In the genomic region with DNA sequence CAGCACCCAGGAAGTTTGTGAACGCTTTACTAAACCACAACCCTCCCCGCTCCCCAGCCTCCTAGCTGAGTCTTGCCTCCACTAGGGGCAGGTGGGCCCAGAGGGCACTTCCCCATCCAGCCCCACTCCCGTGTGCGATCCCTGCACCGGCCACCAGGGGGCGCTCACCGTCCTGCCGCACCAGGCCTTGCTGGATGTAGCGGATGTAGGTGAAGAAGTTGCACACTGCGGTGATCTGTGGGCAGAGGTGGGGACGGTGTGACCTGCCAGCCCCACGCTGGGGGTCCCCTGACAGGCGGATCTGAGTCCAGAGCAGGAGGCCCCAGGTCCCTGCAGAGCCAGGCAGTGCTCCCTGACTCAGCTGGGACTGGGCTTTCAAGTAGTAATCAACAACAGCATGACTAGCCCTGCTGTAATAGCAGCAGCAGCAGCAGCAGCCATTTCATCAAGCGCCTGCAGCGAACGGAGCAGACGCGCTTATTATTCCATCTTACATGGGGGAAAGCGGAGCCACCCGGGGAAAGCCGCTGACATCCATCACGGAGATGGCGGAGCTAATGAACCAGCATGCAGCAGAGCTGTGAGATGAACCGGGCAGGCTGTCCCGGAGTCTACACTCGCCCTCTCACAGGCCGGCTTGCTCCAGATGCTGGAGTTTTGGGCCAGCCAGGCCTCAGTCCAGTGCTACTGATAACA, we compare ENCODE assay signal across 1 cellular context.
A peak's percentile ranks its signal among the peaks of the same experiment; 100 is the strongest.
TF ChIP-seq lines count a peak whose summit lies in the region.

No MANE protein-coding gene starts in this region.

TF ChIP-seq in K562, 482 proteins besides CTCF, POLR2A, EP300 and RAD21 (continued from another document and continues in another):
- TF ChIP-seq, protein P1, sequence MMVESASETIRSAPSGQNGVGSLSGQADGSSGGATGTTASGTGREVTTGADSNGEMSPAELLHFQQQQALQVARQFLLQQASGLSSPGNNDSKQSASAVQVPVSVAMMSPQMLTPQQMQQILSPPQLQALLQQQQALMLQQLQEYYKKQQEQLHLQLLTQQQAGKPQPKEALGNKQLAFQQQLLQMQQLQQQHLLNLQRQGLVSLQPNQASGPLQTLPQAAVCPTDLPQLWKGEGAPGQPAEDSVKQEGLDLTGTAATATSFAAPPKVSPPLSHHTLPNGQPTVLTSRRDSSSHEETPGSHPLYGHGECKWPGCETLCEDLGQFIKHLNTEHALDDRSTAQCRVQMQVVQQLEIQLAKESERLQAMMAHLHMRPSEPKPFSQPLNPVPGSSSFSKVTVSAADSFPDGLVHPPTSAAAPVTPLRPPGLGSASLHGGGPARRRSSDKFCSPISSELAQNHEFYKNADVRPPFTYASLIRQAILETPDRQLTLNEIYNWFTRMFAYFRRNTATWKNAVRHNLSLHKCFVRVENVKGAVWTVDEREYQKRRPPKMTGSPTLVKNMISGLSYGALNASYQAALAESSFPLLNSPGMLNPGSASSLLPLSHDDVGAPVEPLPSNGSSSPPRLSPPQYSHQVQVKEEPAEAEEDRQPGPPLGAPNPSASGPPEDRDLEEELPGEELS (CRISPR knock-in tag; IDR thresholded peaks at IDR 0.05; ENCODE audit: borderline replicate concordance) = no peak
- no peak for TF ChIP-seq ZFP1 (CRISPR knock-in tag; IDR thresholded peaks at IDR 0.05)
- TF ChIP-seq CREBBP (IDR thresholded peaks at IDR 0.05; ENCODE audit: low read depth, low read length) = no peak
- no peak for TF ChIP-seq ZNF695 (CRISPR knock-in tag; IDR thresholded peaks at IDR 0.05)
- TF ChIP-seq PHF21A (IDR thresholded peaks at IDR 0.05; ENCODE audit: borderline replicate concordance, low read depth) = 0 out of 2 replicates have a peak, but pooled peaks have one; percentile 27
- TF ChIP-seq CBX3 (IDR thresholded peaks at IDR 0.05; ENCODE audit: borderline replicate concordance in 1 of 2, low read length in 2 of 2) = peak in 1 of 2 experiments; percentile 18; a peak in 1 of 3 replicates
- 0 out of 2 replicates have a peak, but pooled peaks have one; percentile 43 for TF ChIP-seq MYNN (IDR thresholded peaks at IDR 0.05)
- TF ChIP-seq MYNN (CRISPR knock-in tag; IDR thresholded peaks at IDR 0.05) = no peak
- TF ChIP-seq SAFB2 (IDR thresholded peaks at IDR 0.05; ENCODE audit: borderline replicate concordance, low read depth, low read length, severe bottlenecking) = no peak
- TF ChIP-seq, protein P2, sequence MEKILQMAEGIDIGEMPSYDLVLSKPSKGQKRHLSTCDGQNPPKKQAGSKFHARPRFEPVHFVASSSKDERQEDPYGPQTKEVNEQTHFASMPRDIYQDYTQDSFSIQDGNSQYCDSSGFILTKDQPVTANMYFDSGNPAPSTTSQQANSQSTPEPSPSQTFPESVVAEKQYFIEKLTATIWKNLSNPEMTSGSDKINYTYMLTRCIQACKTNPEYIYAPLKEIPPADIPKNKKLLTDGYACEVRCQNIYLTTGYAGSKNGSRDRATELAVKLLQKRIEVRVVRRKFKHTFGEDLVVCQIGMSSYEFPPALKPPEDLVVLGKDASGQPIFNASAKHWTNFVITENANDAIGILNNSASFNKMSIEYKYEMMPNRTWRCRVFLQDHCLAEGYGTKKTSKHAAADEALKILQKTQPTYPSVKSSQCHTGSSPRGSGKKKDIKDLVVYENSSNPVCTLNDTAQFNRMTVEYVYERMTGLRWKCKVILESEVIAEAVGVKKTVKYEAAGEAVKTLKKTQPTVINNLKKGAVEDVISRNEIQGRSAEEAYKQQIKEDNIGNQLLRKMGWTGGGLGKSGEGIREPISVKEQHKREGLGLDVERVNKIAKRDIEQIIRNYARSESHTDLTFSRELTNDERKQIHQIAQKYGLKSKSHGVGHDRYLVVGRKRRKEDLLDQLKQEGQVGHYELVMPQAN (IDR thresholded peaks at IDR 0.05; ENCODE audit: borderline replicate concordance) = no peak
- TF ChIP-seq MYC (IDR thresholded peaks at IDR 0.05; ENCODE audit: low read depth, low read length) = peak; percentile 45; the same call in 1 of the 2 replicates
- no peak for TF ChIP-seq MYC (CRISPR knock-in tag; IDR thresholded peaks at IDR 0.05; ENCODE audit: borderline replicate concordance, low read depth)
- peak; percentile 20; the same call in 1 of the 2 replicates for TF ChIP-seq SOX6 (IDR thresholded peaks at IDR 0.05)
- TF ChIP-seq ESRRB (CRISPR knock-in tag; IDR thresholded peaks at IDR 0.05; ENCODE audit: borderline replicate concordance) = no peak
- TF ChIP-seq TEAD1 (CRISPR knock-in tag; IDR thresholded peaks at IDR 0.05) = no peak
- no peak for TF ChIP-seq C11orf30 (IDR thresholded peaks at IDR 0.05; ENCODE audit: low read depth)
- TF ChIP-seq, protein P3, sequence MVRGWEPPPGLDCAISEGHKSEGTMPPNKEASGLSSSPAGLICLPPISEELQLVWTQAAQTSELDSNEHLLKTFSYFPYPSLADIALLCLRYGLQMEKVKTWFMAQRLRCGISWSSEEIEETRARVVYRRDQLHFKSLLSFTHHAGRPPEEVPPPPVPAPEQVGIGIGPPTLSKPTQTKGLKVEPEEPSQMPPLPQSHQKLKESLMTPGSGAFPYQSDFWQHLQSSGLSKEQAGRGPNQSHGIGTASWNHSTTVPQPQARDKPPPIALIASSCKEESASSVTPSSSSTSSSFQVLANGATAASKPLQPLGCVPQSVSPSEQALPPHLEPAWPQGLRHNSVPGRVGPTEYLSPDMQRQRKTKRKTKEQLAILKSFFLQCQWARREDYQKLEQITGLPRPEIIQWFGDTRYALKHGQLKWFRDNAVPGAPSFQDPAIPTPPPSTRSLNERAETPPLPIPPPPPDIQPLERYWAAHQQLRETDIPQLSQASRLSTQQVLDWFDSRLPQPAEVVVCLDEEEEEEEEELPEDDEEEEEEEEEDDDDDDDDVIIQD (CRISPR knock-in tag; IDR thresholded peaks at IDR 0.05) = no peak
- TF ChIP-seq, protein P4, sequence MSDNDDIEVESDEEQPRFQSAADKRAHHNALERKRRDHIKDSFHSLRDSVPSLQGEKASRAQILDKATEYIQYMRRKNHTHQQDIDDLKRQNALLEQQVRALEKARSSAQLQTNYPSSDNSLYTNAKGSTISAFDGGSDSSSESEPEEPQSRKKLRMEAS (CRISPR knock-in tag; IDR thresholded peaks at IDR 0.05) = peak; percentile 65
- TF ChIP-seq DIDO1 (tag; IDR thresholded peaks at IDR 0.05; ENCODE audit: low read depth) = no peak
- TF ChIP-seq COPS2 (conservative IDR thresholded peaks at IDR 0.05) = no peak
- no peak for TF ChIP-seq ZNF41 (CRISPR knock-in tag; conservative IDR thresholded peaks at IDR 0.05)
- TF ChIP-seq, protein P5, sequence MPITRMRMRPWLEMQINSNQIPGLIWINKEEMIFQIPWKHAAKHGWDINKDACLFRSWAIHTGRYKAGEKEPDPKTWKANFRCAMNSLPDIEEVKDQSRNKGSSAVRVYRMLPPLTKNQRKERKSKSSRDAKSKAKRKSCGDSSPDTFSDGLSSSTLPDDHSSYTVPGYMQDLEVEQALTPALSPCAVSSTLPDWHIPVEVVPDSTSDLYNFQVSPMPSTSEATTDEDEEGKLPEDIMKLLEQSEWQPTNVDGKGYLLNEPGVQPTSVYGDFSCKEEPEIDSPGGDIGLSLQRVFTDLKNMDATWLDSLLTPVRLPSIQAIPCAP (CRISPR knock-in tag; IDR thresholded peaks at IDR 0.05; ENCODE audit: borderline replicate concordance) = no peak
- TF ChIP-seq ZNF583 (CRISPR knock-in tag; IDR thresholded peaks at IDR 0.05) = no peak
- TF ChIP-seq ZFP30 (CRISPR knock-in tag; IDR thresholded peaks at IDR 0.05; ENCODE audit: borderline replicate concordance) = no peak
- TF ChIP-seq, protein P6, sequence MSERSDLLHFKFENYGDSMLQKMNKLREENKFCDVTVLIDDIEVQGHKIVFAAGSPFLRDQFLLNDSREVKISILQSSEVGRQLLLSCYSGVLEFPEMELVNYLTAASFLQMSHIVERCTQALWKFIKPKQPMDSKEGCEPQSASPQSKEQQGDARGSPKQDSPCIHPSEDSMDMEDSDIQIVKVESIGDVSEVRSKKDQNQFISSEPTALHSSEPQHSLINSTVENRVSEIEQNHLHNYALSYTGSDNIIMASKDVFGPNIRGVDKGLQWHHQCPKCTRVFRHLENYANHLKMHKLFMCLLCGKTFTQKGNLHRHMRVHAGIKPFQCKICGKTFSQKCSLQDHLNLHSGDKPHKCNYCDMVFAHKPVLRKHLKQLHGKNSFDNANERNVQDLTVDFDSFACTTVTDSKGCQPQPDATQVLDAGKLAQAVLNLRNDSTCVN (CRISPR knock-in tag; IDR thresholded peaks at IDR 0.05) = no peak
- TF ChIP-seq HMGN3 (IDR thresholded peaks at IDR 0.05; ENCODE audit: borderline replicate concordance, extremely low read depth, insufficient read length, low read depth, low read length) = peak; percentile 67
- TF ChIP-seq LCOR (CRISPR knock-in tag; IDR thresholded peaks at IDR 0.05) = no peak
- no peak for TF ChIP-seq ZNF76 (CRISPR knock-in tag; IDR thresholded peaks at IDR 0.05; ENCODE audit: borderline replicate concordance)
- TF ChIP-seq, protein P7, sequence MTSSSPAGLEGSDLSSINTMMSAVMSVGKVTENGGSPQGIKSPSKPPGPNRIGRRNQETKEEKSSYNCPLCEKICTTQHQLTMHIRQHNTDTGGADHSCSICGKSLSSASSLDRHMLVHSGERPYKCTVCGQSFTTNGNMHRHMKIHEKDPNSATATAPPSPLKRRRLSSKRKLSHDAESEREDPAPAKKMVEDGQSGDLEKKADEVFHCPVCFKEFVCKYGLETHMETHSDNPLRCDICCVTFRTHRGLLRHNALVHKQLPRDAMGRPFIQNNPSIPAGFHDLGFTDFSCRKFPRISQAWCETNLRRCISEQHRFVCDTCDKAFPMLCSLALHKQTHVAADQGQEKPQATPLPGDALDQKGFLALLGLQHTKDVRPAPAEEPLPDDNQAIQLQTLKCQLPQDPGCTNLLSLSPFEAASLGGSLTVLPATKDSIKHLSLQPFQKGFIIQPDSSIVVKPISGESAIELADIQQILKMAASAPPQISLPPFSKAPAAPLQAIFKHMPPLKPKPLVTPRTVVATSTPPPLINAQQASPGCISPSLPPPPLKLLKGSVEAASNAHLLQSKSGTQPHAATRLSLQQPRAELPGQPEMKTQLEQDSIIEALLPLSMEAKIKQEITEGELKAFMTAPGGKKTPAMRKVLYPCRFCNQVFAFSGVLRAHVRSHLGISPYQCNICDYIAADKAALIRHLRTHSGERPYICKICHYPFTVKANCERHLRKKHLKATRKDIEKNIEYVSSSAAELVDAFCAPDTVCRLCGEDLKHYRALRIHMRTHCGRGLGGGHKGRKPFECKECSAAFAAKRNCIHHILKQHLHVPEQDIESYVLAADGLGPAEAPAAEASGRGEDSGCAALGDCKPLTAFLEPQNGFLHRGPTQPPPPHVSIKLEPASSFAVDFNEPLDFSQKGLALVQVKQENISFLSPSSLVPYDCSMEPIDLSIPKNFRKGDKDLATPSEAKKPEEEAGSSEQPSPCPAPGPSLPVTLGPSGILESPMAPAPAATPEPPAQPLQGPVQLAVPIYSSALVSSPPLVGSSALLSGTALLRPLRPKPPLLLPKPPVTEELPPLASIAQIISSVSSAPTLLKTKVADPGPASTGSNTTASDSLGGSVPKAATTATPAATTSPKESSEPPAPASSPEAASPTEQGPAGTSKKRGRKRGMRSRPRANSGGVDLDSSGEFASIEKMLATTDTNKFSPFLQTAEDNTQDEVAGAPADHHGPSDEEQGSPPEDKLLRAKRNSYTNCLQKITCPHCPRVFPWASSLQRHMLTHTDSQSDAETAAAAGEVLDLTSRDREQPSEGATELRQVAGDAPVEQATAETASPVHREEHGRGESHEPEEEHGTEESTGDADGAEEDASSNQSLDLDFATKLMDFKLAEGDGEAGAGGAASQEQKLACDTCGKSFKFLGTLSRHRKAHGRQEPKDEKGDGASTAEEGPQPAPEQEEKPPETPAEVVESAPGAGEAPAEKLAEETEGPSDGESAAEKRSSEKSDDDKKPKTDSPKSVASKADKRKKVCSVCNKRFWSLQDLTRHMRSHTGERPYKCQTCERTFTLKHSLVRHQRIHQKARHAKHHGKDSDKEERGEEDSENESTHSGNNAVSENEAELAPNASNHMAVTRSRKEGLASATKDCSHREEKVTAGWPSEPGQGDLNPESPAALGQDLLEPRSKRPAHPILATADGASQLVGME (CRISPR knock-in tag; IDR thresholded peaks at IDR 0.05) = no peak
- TF ChIP-seq, protein P8, sequence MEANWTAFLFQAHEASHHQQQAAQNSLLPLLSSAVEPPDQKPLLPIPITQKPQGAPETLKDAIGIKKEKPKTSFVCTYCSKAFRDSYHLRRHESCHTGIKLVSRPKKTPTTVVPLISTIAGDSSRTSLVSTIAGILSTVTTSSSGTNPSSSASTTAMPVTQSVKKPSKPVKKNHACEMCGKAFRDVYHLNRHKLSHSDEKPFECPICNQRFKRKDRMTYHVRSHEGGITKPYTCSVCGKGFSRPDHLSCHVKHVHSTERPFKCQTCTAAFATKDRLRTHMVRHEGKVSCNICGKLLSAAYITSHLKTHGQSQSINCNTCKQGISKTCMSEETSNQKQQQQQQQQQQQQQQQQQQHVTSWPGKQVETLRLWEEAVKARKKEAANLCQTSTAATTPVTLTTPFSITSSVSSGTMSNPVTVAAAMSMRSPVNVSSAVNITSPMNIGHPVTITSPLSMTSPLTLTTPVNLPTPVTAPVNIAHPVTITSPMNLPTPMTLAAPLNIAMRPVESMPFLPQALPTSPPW (CRISPR knock-in tag; IDR thresholded peaks at IDR 0.05) = peak; percentile 40
- no peak for TF ChIP-seq ZNF444 (CRISPR knock-in tag; IDR thresholded peaks at IDR 0.05)
- TF ChIP-seq GTF2A2 (tag; IDR thresholded peaks at IDR 0.05) = no peak
- TF ChIP-seq, protein P9, sequence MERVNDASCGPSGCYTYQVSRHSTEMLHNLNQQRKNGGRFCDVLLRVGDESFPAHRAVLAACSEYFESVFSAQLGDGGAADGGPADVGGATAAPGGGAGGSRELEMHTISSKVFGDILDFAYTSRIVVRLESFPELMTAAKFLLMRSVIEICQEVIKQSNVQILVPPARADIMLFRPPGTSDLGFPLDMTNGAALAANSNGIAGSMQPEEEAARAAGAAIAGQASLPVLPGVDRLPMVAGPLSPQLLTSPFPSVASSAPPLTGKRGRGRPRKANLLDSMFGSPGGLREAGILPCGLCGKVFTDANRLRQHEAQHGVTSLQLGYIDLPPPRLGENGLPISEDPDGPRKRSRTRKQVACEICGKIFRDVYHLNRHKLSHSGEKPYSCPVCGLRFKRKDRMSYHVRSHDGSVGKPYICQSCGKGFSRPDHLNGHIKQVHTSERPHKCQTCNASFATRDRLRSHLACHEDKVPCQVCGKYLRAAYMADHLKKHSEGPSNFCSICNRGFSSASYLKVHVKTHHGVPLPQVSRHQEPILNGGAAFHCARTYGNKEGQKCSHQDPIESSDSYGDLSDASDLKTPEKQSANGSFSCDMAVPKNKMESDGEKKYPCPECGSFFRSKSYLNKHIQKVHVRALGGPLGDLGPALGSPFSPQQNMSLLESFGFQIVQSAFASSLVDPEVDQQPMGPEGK (CRISPR knock-in tag; IDR thresholded peaks at IDR 0.05; ENCODE audit: borderline replicate concordance) = no peak
- no peak for TF ChIP-seq CAMTA2 (CRISPR knock-in tag; conservative IDR thresholded peaks at IDR 0.05)
- TF ChIP-seq FOXJ3 (CRISPR knock-in tag; IDR thresholded peaks at IDR 0.05) = no peak
- TF ChIP-seq RBM14 (IDR thresholded peaks at IDR 0.05; ENCODE audit: borderline replicate concordance, insufficient read depth, low read depth, low read length) = no peak
- TF ChIP-seq JUN (IDR thresholded peaks at IDR 0.05; ENCODE audit: borderline replicate concordance, low read depth, low read length) = no peak
- no peak for TF ChIP-seq JUN (CRISPR knock-in tag; IDR thresholded peaks at IDR 0.05; ENCODE audit: borderline replicate concordance)
- TF ChIP-seq CHD2 (IDR thresholded peaks at IDR 0.05; ENCODE audit: low read depth, low read length) = no peak
- TF ChIP-seq FUS (optimal IDR thresholded peaks at IDR 0.05; ENCODE audit: low read depth, low read length) = no peak
- no peak for TF ChIP-seq RBM25 (IDR thresholded peaks at IDR 0.05; ENCODE audit: low read depth, low read length, severe bottlenecking)
- TF ChIP-seq ZNF134 (CRISPR knock-in tag; conservative IDR thresholded peaks at IDR 0.05) = no peak
